ENCODE assay signal across 1 cellular context in the genomic region with DNA sequence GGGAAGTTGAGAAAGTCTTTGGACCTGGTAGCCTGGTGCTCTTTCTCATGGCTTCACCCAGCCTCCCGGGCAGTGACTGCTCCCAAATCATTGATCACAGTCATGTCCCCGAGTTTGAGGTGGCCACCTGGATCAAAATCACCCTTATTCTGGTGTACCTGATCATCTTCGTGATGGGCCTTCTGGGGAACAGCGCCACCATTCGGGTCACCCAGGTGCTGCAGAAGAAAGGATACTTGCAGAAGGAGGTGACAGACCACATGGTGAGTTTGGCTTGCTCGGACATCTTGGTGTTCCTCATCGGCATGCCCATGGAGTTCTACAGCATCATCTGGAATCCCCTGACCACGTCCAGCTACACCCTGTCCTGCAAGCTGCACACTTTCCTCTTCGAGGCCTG.
TF ChIP-seq lines count a peak whose summit lies in the region.

No MANE protein-coding gene starts in this region.

TF ChIP-seq in K562, 482 proteins besides CTCF, POLR2A, EP300 and RAD21:
- TF ChIP-seq, protein P1, sequence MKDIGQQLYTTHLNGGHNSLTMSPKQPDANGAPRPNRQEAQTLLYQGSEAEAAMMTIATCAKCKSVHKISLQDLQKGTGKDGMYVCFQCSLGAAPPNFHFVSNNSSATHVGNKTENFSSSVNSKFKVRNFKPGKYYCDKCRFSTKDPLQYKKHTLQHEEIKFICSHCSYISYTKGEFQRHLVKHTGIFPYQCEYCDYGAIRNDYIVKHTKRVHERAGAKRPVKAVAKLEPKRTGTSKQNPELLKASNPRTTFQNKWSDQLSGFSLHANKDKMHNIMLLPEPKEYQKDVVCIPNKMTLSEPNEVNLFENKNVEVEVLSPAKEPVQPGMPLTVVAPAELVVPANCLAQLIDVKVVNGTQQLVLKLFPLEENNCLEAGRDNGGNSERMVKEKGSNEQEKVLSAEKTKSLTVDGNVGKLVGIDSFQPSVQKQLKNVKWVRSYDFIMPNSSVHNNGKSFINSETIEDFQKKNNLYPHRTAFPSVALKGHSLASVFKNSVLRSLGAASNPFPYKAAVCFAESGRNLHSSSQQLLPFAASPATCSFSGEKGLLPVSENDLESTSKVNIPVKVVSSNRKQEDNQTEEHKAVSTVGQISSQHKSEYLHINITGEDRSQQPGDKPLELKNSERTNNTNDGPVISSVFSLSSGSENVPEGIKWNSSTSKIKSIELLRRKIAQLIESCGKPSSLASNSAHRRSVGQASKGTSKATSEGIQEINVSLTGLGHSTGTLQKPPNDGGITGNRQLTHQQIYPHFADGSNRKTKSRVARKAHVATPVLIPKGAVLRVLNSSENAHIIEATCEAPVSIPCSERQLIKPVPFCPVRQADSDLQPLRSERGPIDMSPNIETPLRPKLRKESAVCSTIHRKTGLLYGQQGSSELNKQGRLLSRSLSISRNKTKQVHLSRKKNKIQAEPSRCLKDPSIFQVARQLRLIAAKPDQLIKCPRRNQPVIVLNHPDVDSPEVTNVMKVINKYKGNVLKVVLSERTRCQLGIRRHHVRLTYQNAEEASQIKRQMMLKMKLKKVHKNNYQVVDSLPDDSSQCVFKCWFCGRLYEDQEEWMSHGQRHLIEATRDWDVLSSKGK (CRISPR knock-in tag; IDR thresholded peaks at IDR 0.05), result no peak
- TF ChIP-seq, protein P2, sequence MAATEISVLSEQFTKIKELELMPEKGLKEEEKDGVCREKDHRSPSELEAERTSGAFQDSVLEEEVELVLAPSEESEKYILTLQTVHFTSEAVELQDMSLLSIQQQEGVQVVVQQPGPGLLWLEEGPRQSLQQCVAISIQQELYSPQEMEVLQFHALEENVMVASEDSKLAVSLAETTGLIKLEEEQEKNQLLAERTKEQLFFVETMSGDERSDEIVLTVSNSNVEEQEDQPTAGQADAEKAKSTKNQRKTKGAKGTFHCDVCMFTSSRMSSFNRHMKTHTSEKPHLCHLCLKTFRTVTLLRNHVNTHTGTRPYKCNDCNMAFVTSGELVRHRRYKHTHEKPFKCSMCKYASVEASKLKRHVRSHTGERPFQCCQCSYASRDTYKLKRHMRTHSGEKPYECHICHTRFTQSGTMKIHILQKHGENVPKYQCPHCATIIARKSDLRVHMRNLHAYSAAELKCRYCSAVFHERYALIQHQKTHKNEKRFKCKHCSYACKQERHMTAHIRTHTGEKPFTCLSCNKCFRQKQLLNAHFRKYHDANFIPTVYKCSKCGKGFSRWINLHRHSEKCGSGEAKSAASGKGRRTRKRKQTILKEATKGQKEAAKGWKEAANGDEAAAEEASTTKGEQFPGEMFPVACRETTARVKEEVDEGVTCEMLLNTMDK (IDR thresholded peaks at IDR 0.05; ENCODE audit: borderline replicate concordance, insufficient read depth, low read depth, low read length, poor library complexity, severe bottlenecking), result peak; percentile 43
